Comparison of ENCODE assay signal across 12 cellular contexts in genomic region chr6:108580645-108581044, GRCh38. TPM values are rescaled to one million over a fixed set of nuclear protein-coding genes. Genes with fewer than 3 reads are reported as not detected.
DNase-seq lines count a peak whose midpoint lies in the region; ATAC-seq, FAIRE-seq and TF ChIP-seq lines count a peak whose summit lies in the region.
"Had no signal": no experiment of that assay in that cellular context is flagged by ENCODE, and none has a peak within 500 bp of the region (broad histone marks: within the 10 kb centered on the region; RNA-seq: fewer than 3 reads in every experiment).

No MANE protein-coding gene starts in this region.

- H3K4me1 Mint-ChIP-seq in activated naive CD4-positive, alpha-beta T cell treated with anti-CD3 and anti-CD28 coated beads, Interleukin-2, amount 50 U/mL, for 24 hours: peaks cover 68% of the 10 kb centered on the region
- H3K4me1 Mint-ChIP-seq in activated naive CD4-positive, alpha-beta T cell treated with anti-CD3 and anti-CD28 coated beads for 36 hours (ENCODE audit: low read depth): peaks cover 55% of the 10 kb centered on the region
- peaks cover 45 to 51% of the 10 kb centered on the region in 2 donors for H3K4me1 Mint-ChIP-seq in natural killer cell treated with Interleukin-12 subunit alpha and Interleukin-12 subunit beta and Interleukin-15 and Interleukin-18, amount 100 ng/mL, for 72 hours (ENCODE audit: low read depth in 2 of 2)

- H3K9me3 Mint-ChIP-seq in activated naive CD4-positive, alpha-beta T cell treated with anti-CD3 and anti-CD28 coated beads, Interleukin-2, amount 50 U/mL, for 24 hours: no peaks in the 10 kb centered on the region
- no peaks in the 10 kb centered on the region for H3K9me3 Mint-ChIP-seq in activated naive CD4-positive, alpha-beta T cell treated with anti-CD3 and anti-CD28 coated beads for 36 hours
- H3K9me3 Mint-ChIP-seq in natural killer cell treated with Interleukin-12 subunit alpha and Interleukin-12 subunit beta and Interleukin-15 and Interleukin-18, amount 100 ng/mL, for 72 hours: peaks cover 3% of the 10 kb centered on the region

- peak overlapping the region; percentile 63 for H3K4me3 Mint-ChIP-seq in activated naive CD4-positive, alpha-beta T cell treated with anti-CD3 and anti-CD28 coated beads, Interleukin-2, amount 50 U/mL, for 24 hours
- no peak overlapping the region for H3K4me3 Mint-ChIP-seq in activated naive CD4-positive, alpha-beta T cell treated with anti-CD3 and anti-CD28 coated beads for 36 hours
- H3K4me3 Mint-ChIP-seq in natural killer cell treated with Interleukin-12 subunit alpha and Interleukin-12 subunit beta and Interleukin-15 and Interleukin-18, amount 100 ng/mL, for 72 hours: peak overlapping the region; percentile 69

- H3K9me3 ChIP-seq in endothelial cell of umbilical vein (replicated peaks; ENCODE audit: control insufficient read depth, insufficient read depth, low read length): no peaks in the 10 kb centered on the region
- no peaks in the 10 kb centered on the region for H3K9me3 ChIP-seq in vagina
- H3K9me3 ChIP-seq: testis had no signal

- dilution Hi-C loops in endothelial cell of umbilical vein (cut with MboI; ENCODE audit: extremely low pct_ligation_motif_present, low sequenced_read_pairs): no loop called here

- peaks cover 13% of the 10 kb centered on the region for H3K79me2 ChIP-seq in endothelial cell of umbilical vein (ENCODE audit: control insufficient read depth, insufficient read depth, low read length)

- H3K27me3 Mint-ChIP-seq in activated naive CD4-positive, alpha-beta T cell treated with anti-CD3 and anti-CD28 coated beads, Interleukin-2, amount 50 U/mL, for 24 hours: no peaks in the 10 kb centered on the region
- H3K27me3 Mint-ChIP-seq in activated naive CD4-positive, alpha-beta T cell treated with anti-CD3 and anti-CD28 coated beads for 36 hours (ENCODE audit: low read depth): no peaks in the 10 kb centered on the region
- no peaks in the 10 kb centered on the region for H3K27me3 Mint-ChIP-seq in natural killer cell treated with Interleukin-12 subunit alpha and Interleukin-12 subunit beta and Interleukin-15 and Interleukin-18, amount 100 ng/mL, for 72 hours

- H3K27ac ChIP-seq in endothelial cell of umbilical vein (ENCODE audit: insufficient read depth, low read depth, low read length) (no peak overlapping the region), vagina (peak overlapping the region; percentile 78)

- H3K4me1 ChIP-seq in endothelial cell of umbilical vein (ENCODE audit: control insufficient read depth, extremely low read depth, insufficient read depth, low read length) (peaks cover 19% of the 10 kb centered on the region), vagina (peaks cover 100% of the 10 kb centered on the region)

- H3K27me3 ChIP-seq in endothelial cell of umbilical vein (ENCODE audit: control insufficient read depth in 2 of 2, insufficient read depth in 2 of 2, low read length in 2 of 2): no peaks in the 10 kb centered on the region
- H3K27me3 ChIP-seq in vagina: no peaks in the 10 kb centered on the region
- H3K27me3 ChIP-seq: testis had no signal

- H3K27ac Mint-ChIP-seq in activated naive CD4-positive, alpha-beta T cell treated with anti-CD3 and anti-CD28 coated beads, Interleukin-2, amount 50 U/mL, for 24 hours: no peak overlapping the region
- no peak overlapping the region for H3K27ac Mint-ChIP-seq in activated naive CD4-positive, alpha-beta T cell treated with anti-CD3 and anti-CD28 coated beads for 36 hours
- peak overlapping the region; percentile 73 to 80 for H3K27ac Mint-ChIP-seq in natural killer cell treated with Interleukin-12 subunit alpha and Interleukin-12 subunit beta and Interleukin-15 and Interleukin-18, amount 100 ng/mL, for 72 hours

- intact Hi-C loops in activated naive CD4-positive, alpha-beta T cell treated with anti-CD3 and anti-CD28 coated beads for 36 hours (cut with micrococcal nuclease): loop anchor here (1.0 to 2.0 kb wide), 2 partner anchors 9 to 16 kb away; no protein-coding TSS in a partner anchor
- intact Hi-C loops in endothelial cell of umbilical vein (cut with micrococcal nuclease): no loop called here
- intact Hi-C loops in vagina (cut with DNase I): no loop called here

- no peak overlapping the region for H3K4me2 ChIP-seq in endothelial cell of umbilical vein (ENCODE audit: insufficient read depth, low read length)

- H2AFZ ChIP-seq in endothelial cell of umbilical vein (ENCODE audit: low read depth, low read length): no peak overlapping the region

- no peak overlapping the region for H3K9ac ChIP-seq in endothelial cell of umbilical vein (replicated peaks; ENCODE audit: extremely low read depth, insufficient read depth, low read length)

- H3K9me1 ChIP-seq in endothelial cell of umbilical vein (replicated peaks; ENCODE audit: control insufficient read depth, extremely low read depth, insufficient read depth, low read length): no peaks in the 10 kb centered on the region

- FAIRE-seq in endothelial cell of umbilical vein (lab: Jason Lieb, UNC): peak; percentile 40

- no peak for ATAC-seq in natural killer cell treated with Interleukin-12 subunit alpha and Interleukin-12 subunit beta and Interleukin-15 and Interleukin-18, amount 100 ng/mL, for 72 hours

- DNase-seq in activated naive CD4-positive, alpha-beta T cell treated with anti-CD3 and anti-CD28 coated beads for 36 hours: no peak
- DNase-seq in endothelial cell of umbilical vein (ENCODE audit: low read depth, low spot score): no peak
- no peak for DNase-seq in natural killer cell treated with Interleukin-12 subunit alpha and Interleukin-12 subunit beta and Interleukin-15 and Interleukin-18, amount 100 ng/mL, for 72 hours (ENCODE audit: low spot score)
- no peak for DNase-seq in vagina (ENCODE audit: extremely low spot score in 2 of 2)
- DNase-seq in kidney glomerular epithelial cell (lab: John Stamatoyannopoulos, UW): no peak
- DNase-seq in germinal center (ENCODE audit: low spot score): no peak
- DNase-seq in NCI-H1694 (lab: John Stamatoyannopoulos, UW): no peak
- DNase-seq: activated CD8-positive, alpha-beta memory T cell treated with anti-CD3 and anti-CD28 coated beads, Interleukin-2, amount 50 U/mL, for 4 hours; NCI-H1436; stimulated activated CD4-positive, alpha-beta T cell treated with anti-CD3 and anti-CD28 coated beads, Interleukin-12 subunit alpha, Interleukin-12 subunit beta, amount 100 ng/mL, for 4 hours; testis had no signal

- H3K36me3 ChIP-seq in endothelial cell of umbilical vein (ENCODE audit: control insufficient read depth in 2 of 2, extremely low read depth in 1 of 2, insufficient read depth in 2 of 2, low read length in 2 of 2): no peaks in the 10 kb centered on the region
- H3K36me3 ChIP-seq in vagina: peaks cover 0 to 4% of the 10 kb centered on the region in 2 donors

- POLR2A ChIA-PET in endothelial cell of umbilical vein (lab: Charles Lee): no interaction called here

- H3K36me3 Mint-ChIP-seq in activated naive CD4-positive, alpha-beta T cell treated with anti-CD3 and anti-CD28 coated beads, Interleukin-2, amount 50 U/mL, for 24 hours: peaks cover 3% of the 10 kb centered on the region
- peaks cover 4% of the 10 kb centered on the region for H3K36me3 Mint-ChIP-seq in activated naive CD4-positive, alpha-beta T cell treated with anti-CD3 and anti-CD28 coated beads for 36 hours (ENCODE audit: low read depth)
- H3K36me3 Mint-ChIP-seq in natural killer cell treated with Interleukin-12 subunit alpha and Interleukin-12 subunit beta and Interleukin-15 and Interleukin-18, amount 100 ng/mL, for 72 hours: no peaks in the 10 kb centered on the region

- BruUV-seq in endothelial cell of umbilical vein (replicated peaks; lab: Mats Ljungman, UMichigan): no TSS peak

- CTCF ChIA-PET in activated naive CD4-positive, alpha-beta T cell treated with anti-CD3 and anti-CD28 coated beads for 36 hours (lab: Charles Lee): interaction anchor here (0.6 to 0.9 kb wide), 2 partner anchors 18 to 255 kb away, joined by 3 to 4 read pairs; no protein-coding TSS in a partner anchor
- CTCF ChIA-PET in endothelial cell of umbilical vein (lab: Charles Lee): interaction anchor here (0.7 to 1.2 kb wide), 3 partner anchors 8 to 203 kb away, joined by 3 to 6 read pairs (median 3); no protein-coding TSS in a partner anchor

- TF ChIP-seq POLR2A in endothelial cell of umbilical vein (IDR thresholded peaks at IDR 0.05; ENCODE audit: low read depth, low read length) (no peak), vagina (IDR thresholded peaks at IDR 0.05) (no peak)

- no peak for TF ChIP-seq CTCF in endothelial cell of umbilical vein (IDR thresholded peaks at IDR 0.05; ENCODE audit: extremely low read depth in 1 of 2, insufficient read depth in 1 of 2, low read depth in 1 of 2, low read length in 2 of 2)
- no peak for TF ChIP-seq CTCF in vagina (IDR thresholded peaks at IDR 0.05)

- H3K4me3 ChIP-seq in endothelial cell of umbilical vein (replicated peaks in 1 of 3; ENCODE audit: insufficient read depth in 1 of 3, low read depth in 1 of 3, low read length in 3 of 3): no peak overlapping the region
- H3K4me3 ChIP-seq in vagina: no peak overlapping the region
- H3K4me3 ChIP-seq: testis had no signal

- H4K20me1 ChIP-seq in endothelial cell of umbilical vein (replicated peaks; ENCODE audit: control insufficient read depth, extremely low read depth, insufficient read depth, low read length): peaks cover 6% of the 10 kb centered on the region

TF ChIP-seq in endothelial cell of umbilical vein, 7 proteins besides CTCF, POLR2A, EP300 and RAD21 (continues in another document):
- TF ChIP-seq MYC (IDR thresholded peaks at IDR 0.05; ENCODE audit: low read depth, low read length): no peak
- TF ChIP-seq FOS (IDR thresholded peaks at IDR 0.05; ENCODE audit: borderline replicate concordance, insufficient read depth, low read length): no peak
- no peak for TF ChIP-seq GATA2 (IDR thresholded peaks at IDR 0.05; ENCODE audit: insufficient read depth, insufficient read length, low read depth, low read length)
- TF ChIP-seq POLR2AphosphoS5 (IDR thresholded peaks at IDR 0.05; ENCODE audit: insufficient read depth, low read depth, low read length): no peak

RNA-seq across cellular contexts. Expression of gene FOXO3, which starts 19.9 kb away (rescaled TPM):
- 1 to 10 TPM; 3.1 to 3.6 TPM for total RNA-seq in activated naive CD4-positive, alpha-beta T cell treated with anti-CD3 and anti-CD28 coated beads for 36 hours
- total RNA-seq in endothelial cell of umbilical vein (15.7 and 16.9 TPM in 2 replicates), vagina (110 TPM)
- polyA plus RNA-seq in endothelial cell of umbilical vein: 13.6 and 14.4 TPM in 2 replicates
- polyA plus RNA-seq in endothelial cell of umbilical vein (2011; cell fraction: cytosol; rRNA removed): 9.0 and 10.2 TPM in 2 replicates
- polyA plus RNA-seq in endothelial cell of umbilical vein (2011; cell fraction: nucleus; rRNA removed): 9.9 and 13.5 TPM in 2 replicates
- polyA plus RNA-seq in endothelial cell of umbilical vein (2012): 9.1 and 10.3 TPM in 2 replicates
- 48.0 and 60.3 TPM in 2 replicates for polyA minus RNA-seq in endothelial cell of umbilical vein
- polyA minus RNA-seq in endothelial cell of umbilical vein (2011; cell fraction: cytosol; rRNA and poly(A)+ RNA removed): 23.9 TPM
- 26.5 and 28.2 TPM in 2 replicates for polyA minus RNA-seq in endothelial cell of umbilical vein (2011; cell fraction: nucleus; rRNA and poly(A)+ RNA removed)
- total RNA-seq in natural killer cell treated with Interleukin-12 subunit alpha and Interleukin-12 subunit beta and Interleukin-15 and Interleukin-18, amount 100 ng/mL, for 72 hours: 10 to 100 TPM; 17.8 to 20.6 TPM

Comparison
In these comparisons a context has a peak if more than half of its experiments do, and no peak if none do; other contexts are left out.
1. H3K27ac Mint-ChIP-seq: peak in natural killer cell treated with Interleukin-12 subunit alpha and Interleukin-12 subunit beta and Interleukin-15 and Interleukin-18, amount 100 ng/mL, for 72 hours (2 of 2); none in activated naive CD4-positive, alpha-beta T cell treated with anti-CD3 and anti-CD28 coated beads, Interleukin-2, amount 50 U/mL, for 24 hours (single experiment) and activated naive CD4-positive, alpha-beta T cell treated with anti-CD3 and anti-CD28 coated beads for 36 hours (single experiment).